ENCODE assay signal across 10 cellular contexts in the genomic region with DNA sequence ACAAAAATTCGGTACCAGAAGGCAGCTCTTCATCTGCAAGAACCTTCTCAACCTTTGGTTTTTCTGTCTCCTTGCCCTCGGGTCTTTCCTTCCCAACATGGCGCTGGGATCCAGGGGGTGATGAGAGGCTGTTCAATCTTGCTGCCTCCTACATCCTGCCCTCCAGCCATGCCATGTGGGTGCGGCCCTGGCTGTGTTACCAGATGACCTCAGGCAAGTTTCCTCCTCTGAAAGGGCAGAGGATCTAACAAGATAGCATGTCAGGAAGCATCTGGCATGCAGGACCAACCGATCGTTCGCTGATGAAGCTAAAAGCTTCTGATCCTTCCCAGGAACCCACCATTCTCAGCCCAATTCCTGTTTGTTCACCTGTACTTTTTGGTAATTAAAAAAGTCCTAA. TPM values are rescaled to one million over a fixed set of nuclear protein-coding genes. Genes with fewer than 3 reads are reported as not detected.
A peak's percentile ranks its signal among the peaks of the same experiment; 100 is the strongest.
DNase-seq lines count a peak whose midpoint lies in the region; ATAC-seq and TF ChIP-seq lines count a peak whose summit lies in the region.
"Had no signal": no experiment of that assay in that cellular context is flagged by ENCODE, and none has a peak within 500 bp of the region (broad histone marks: within the 10 kb centered on the region; RNA-seq: fewer than 3 reads in every experiment).

No MANE protein-coding gene starts in this region.

- intact Hi-C loops in left ventricle myocardium inferior (cut with micrococcal nuclease): no loop called here

- ATAC-seq in T-helper 17 cell: peak; percentile 7
- ATAC-seq in stimulated activated naive CD8-positive, alpha-beta T cell treated with anti-CD3 and anti-CD28 coated beads, Interleukin-15, Interleukin-2, amounts not matched to agents 100 U/mL and 50 U/mL, for 24 hours: peak; percentile 28
- ATAC-seq in GM21619 (IDR thresholded peaks at IDR 0.05; ENCODE audit: unreplicated experiment): no peak
- no peak for ATAC-seq in GM21423 (IDR thresholded peaks at IDR 0.05; ENCODE audit: unreplicated experiment)

- no peak for DNase-seq in activated T-cell treated with anti-CD3 and anti-CD28 coated beads, Interleukin-2, amount 50 U/mL, for 24 hours
- no peak for DNase-seq in activated T-cell treated with anti-CD3 and anti-CD28 coated beads, Interleukin-2, amount 50 U/mL, for 1 hour
- DNase-seq in T-helper 17 cell (no peak), left ventricle myocardium inferior (no peak), OCI-M1 (lab: John Stamatoyannopoulos, UW) (no peak)
- DNase-seq in stimulated activated naive CD8-positive, alpha-beta T cell treated with anti-CD3 and anti-CD28 coated beads, Interleukin-15, Interleukin-2, amounts not matched to agents 100 U/mL and 50 U/mL, for 24 hours: no peak
- DNase-seq: ACHN had no signal

- peaks cover 53% of the 10 kb centered on the region for H3K36me3 Mint-ChIP-seq in activated T-cell treated with anti-CD3 and anti-CD28 coated beads, Interleukin-2, amount 50 U/mL, for 24 hours (ENCODE audit: low read depth)
- H3K36me3 Mint-ChIP-seq in T-helper 17 cell (ENCODE audit: low read depth): peaks cover 13% of the 10 kb centered on the region

- H3K4me3 ChIP-seq in left ventricle myocardium inferior: no peak overlapping the region
- H3K4me3 ChIP-seq: K562 had no signal

- peaks cover 31% of the 10 kb centered on the region for H3K4me1 ChIP-seq in left ventricle myocardium inferior

- peaks cover 15% of the 10 kb centered on the region for H3K4me1 Mint-ChIP-seq in activated T-cell treated with anti-CD3 and anti-CD28 coated beads, Interleukin-2, amount 50 U/mL, for 24 hours (ENCODE audit: low read depth)
- H3K4me1 Mint-ChIP-seq in T-helper 17 cell: peaks cover 16% of the 10 kb centered on the region

- peaks cover 9% of the 10 kb centered on the region for H3K27me3 Mint-ChIP-seq in activated T-cell treated with anti-CD3 and anti-CD28 coated beads, Interleukin-2, amount 50 U/mL, for 24 hours
- peaks cover 16% of the 10 kb centered on the region for H3K27me3 Mint-ChIP-seq in T-helper 17 cell

- peaks cover 12% of the 10 kb centered on the region for H3K36me3 ChIP-seq in left ventricle myocardium inferior

- H3K4me3 Mint-ChIP-seq in activated T-cell treated with anti-CD3 and anti-CD28 coated beads, Interleukin-2, amount 50 U/mL, for 24 hours: no peak overlapping the region
- H3K4me3 Mint-ChIP-seq in T-helper 17 cell: peak overlapping the region; percentile 72

- H3K27ac ChIP-seq in left ventricle myocardium inferior (replicated peaks): peak overlapping the region; percentile 77

- TF ChIP-seq CTCF in left ventricle myocardium inferior (IDR thresholded peaks at IDR 0.05; ENCODE audit: borderline replicate concordance): no peak

- H3K27ac Mint-ChIP-seq in activated T-cell treated with anti-CD3 and anti-CD28 coated beads, Interleukin-2, amount 50 U/mL, for 24 hours: peak overlapping the region; percentile 75
- H3K27ac Mint-ChIP-seq in T-helper 17 cell: peak overlapping the region; percentile 57

- H3K9me3 ChIP-seq in T-helper 17 cell (ENCODE audit: control insufficient read depth, low read length, poor library complexity, severe bottlenecking) (no peaks in the 10 kb centered on the region), left ventricle myocardium inferior (replicated peaks) (no peaks in the 10 kb centered on the region)

- H3K27me3 ChIP-seq in left ventricle myocardium inferior (ENCODE audit: low read depth): no peaks in the 10 kb centered on the region

- no peaks in the 10 kb centered on the region for H3K9me3 Mint-ChIP-seq in activated T-cell treated with anti-CD3 and anti-CD28 coated beads, Interleukin-2, amount 50 U/mL, for 24 hours

RNA-seq across cellular contexts. Expression of a gene that starts 36.8 kb away (rescaled TPM):
- total RNA-seq in T-helper 17 cell (under 1 TPM in 1 of 2 donors, not detected in 1; 0.50 TPM), left ventricle myocardium inferior (82.8 TPM)

Comparison
In these comparisons a context has a peak if more than half of its experiments do, and no peak if none do; other contexts are left out.
1. ATAC-seq: peak in T-helper 17 cell (single experiment) and stimulated activated naive CD8-positive, alpha-beta T cell treated with anti-CD3 and anti-CD28 coated beads, Interleukin-15, Interleukin-2, amounts not matched to agents 100 U/mL and 50 U/mL, for 24 hours (single experiment); none in GM21619 (single experiment) and GM21423 (single experiment).
2. RNA of a gene that starts 36.8 kb away (total RNA-seq): 82.8 TPM in left ventricle myocardium inferior (single experiment); 0.50 TPM in T-helper 17 cell; every median in the first group is over 10 times any median in the second.